Comparison of ENCODE assay signal across 8 cellular contexts in genomic region chr15:57640935-57641682, GRCh38. TPM values are rescaled to one million over a fixed set of nuclear protein-coding genes. Genes with fewer than 3 reads are reported as not detected.
DNase-seq lines count a peak whose midpoint lies in the region; ATAC-seq and TF ChIP-seq lines count a peak whose summit lies in the region.

No MANE protein-coding gene starts in this region.

- no peaks in the 10 kb centered on the region for H3K36me3 ChIP-seq in uterus

- no peak overlapping the region for H3K27ac ChIP-seq in uterus

- TF ChIP-seq POLR2A in uterus (IDR thresholded peaks at IDR 0.05): no peak

- TF ChIP-seq CTCF in uterus (IDR thresholded peaks at IDR 0.05): peak; percentile 21 to 48 (median 33)

- H3K9me3 Mint-ChIP-seq in activated T-helper 17 cell treated with anti-CD3 and anti-CD28 coated beads, Interleukin-2, amount 50 U/mL, for 72 hours: no peaks in the 10 kb centered on the region

- no peaks in the 10 kb centered on the region for H3K36me3 Mint-ChIP-seq in activated T-helper 17 cell treated with anti-CD3 and anti-CD28 coated beads, Interleukin-2, amount 50 U/mL, for 72 hours (ENCODE audit: low read depth)

- ATAC-seq in activated T-helper 17 cell treated with anti-CD3 and anti-CD28 coated beads, Interleukin-2, amount 50 U/mL, for 72 hours (replicated peaks): peak; percentile 18
- ATAC-seq in HG03039 (IDR thresholded peaks at IDR 0.05; ENCODE audit: unreplicated experiment): no peak

- no peaks in the 10 kb centered on the region for H3K4me1 Mint-ChIP-seq in activated T-helper 17 cell treated with anti-CD3 and anti-CD28 coated beads, Interleukin-2, amount 50 U/mL, for 72 hours

- no peak overlapping the region for H3K4me3 ChIP-seq in uterus

- H3K4me1 ChIP-seq in uterus: no peaks in the 10 kb centered on the region

- no peak overlapping the region for H3K27ac Mint-ChIP-seq in activated T-helper 17 cell treated with anti-CD3 and anti-CD28 coated beads, Interleukin-2, amount 50 U/mL, for 72 hours

- peaks cover 8% of the 10 kb centered on the region for H3K27me3 Mint-ChIP-seq in activated T-helper 17 cell treated with anti-CD3 and anti-CD28 coated beads, Interleukin-2, amount 50 U/mL, for 72 hours

- no peaks in the 10 kb centered on the region for H3K9me3 ChIP-seq in uterus

- H3K4me3 Mint-ChIP-seq in activated T-helper 17 cell treated with anti-CD3 and anti-CD28 coated beads, Interleukin-2, amount 50 U/mL, for 72 hours: no peak overlapping the region

- no peaks in the 10 kb centered on the region for H3K27me3 ChIP-seq in uterus

- intact Hi-C loops in uterus (cut with DNase I; ENCODE audit: low total_unique reads): no loop called here

- DNase-seq in NCI-H748 (lab: John Stamatoyannopoulos, UW; ENCODE audit: unreplicated experiment): peak; percentile 4
- DNase-seq in NCI-H748 treated with DMSO at 0.1 percent for 48 hours (lab: John Stamatoyannopoulos, UW): no peak
- DNase-seq in HuH-7 (ENCODE audit: low spot score): peak; percentile 59
- DNase-seq in inferior parietal cortex (ENCODE audit: extremely low spot score): peak; percentile 63
- DNase-seq in uterus: no peak
- DNase-seq in NCI-H2029 (lab: John Stamatoyannopoulos, UW): no peak

RNA-seq across cellular contexts. Expression of gene MYZAP, which starts 49.4 kb away (rescaled TPM):
- total RNA-seq in activated T-helper 17 cell treated with anti-CD3 and anti-CD28 coated beads, Interleukin-2, amount 50 U/mL, for 72 hours: not detected
- 10 to 100 TPM in 3 of 4 donors, 1 to 10 TPM in 1; 7.7 to 22.5 (median 18.2) TPM for total RNA-seq in uterus

Comparison
In these comparisons a context has a peak if more than half of its experiments do, and no peak if none do; other contexts are left out.
1. DNase-seq: peak in NCI-H748 (single experiment), HuH-7 (single experiment) and inferior parietal cortex (single experiment); none in NCI-H748 treated with DMSO at 0.1 percent for 48 hours (single experiment), uterus (0 of 2) and NCI-H2029 (single experiment).
2. RNA of gene MYZAP, which starts 49.4 kb away (total RNA-seq): 7.7 to 22.5 TPM in uterus; not detected in activated T-helper 17 cell treated with anti-CD3 and anti-CD28 coated beads, Interleukin-2, amount 50 U/mL, for 72 hours; every median in the first group is over 4 times any median in the second.